Comparison of ENCODE assay signal across 1 cellular context in genomic region chr19:39412100-39412866, GRCh38.
TF ChIP-seq lines count a peak whose summit lies in the region.

A gene with protein sequence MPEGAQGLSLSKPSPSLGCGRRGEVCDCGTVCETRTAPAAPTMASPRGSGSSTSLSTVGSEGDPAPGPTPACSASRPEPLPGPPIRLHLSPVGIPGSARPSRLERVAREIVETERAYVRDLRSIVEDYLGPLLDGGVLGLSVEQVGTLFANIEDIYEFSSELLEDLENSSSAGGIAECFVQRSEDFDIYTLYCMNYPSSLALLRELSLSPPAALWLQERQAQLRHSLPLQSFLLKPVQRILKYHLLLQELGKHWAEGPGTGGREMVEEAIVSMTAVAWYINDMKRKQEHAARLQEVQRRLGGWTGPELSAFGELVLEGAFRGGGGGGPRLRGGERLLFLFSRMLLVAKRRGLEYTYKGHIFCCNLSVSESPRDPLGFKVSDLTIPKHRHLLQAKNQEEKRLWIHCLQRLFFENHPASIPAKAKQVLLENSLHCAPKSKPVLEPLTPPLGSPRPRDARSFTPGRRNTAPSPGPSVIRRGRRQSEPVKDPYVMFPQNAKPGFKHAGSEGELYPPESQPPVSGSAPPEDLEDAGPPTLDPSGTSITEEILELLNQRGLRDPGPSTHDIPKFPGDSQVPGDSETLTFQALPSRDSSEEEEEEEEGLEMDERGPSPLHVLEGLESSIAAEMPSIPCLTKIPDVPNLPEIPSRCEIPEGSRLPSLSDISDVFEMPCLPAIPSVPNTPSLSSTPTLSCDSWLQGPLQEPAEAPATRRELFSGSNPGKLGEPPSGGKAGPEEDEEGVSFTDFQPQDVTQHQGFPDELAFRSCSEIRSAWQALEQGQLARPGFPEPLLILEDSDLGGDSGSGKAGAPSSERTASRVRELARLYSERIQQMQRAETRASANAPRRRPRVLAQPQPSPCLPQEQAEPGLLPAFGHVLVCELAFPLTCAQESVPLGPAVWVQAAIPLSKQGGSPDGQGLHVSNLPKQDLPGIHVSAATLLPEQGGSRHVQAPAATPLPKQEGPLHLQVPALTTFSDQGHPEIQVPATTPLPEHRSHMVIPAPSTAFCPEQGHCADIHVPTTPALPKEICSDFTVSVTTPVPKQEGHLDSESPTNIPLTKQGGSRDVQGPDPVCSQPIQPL (N-terminal part only) (plus strand): TSS chr19:39412669. CDS start chr19:39414087, 1,418 bp downstream.

TF ChIP-seq in HepG2, 621 proteins besides CTCF, POLR2A, EP300 and RAD21 (continued from another document and continues in another):
- peak; percentile 47 for TF ChIP-seq ZBTB33 (CRISPR knock-in tag; IDR thresholded peaks at IDR 0.05)
- no peak for TF ChIP-seq ZNF292 (CRISPR knock-in tag; IDR thresholded peaks at IDR 0.05; ENCODE audit: borderline replicate concordance, low read depth)
- peak; percentile 42 for TF ChIP-seq SKI (IDR thresholded peaks at IDR 0.05; ENCODE audit: partially characterized antibody)
- peak; percentile 50; the same call in 1 of the 2 replicates for TF ChIP-seq MEF2D (CRISPR knock-in tag; IDR thresholded peaks at IDR 0.05)
- 0 out of 2 replicates have a peak, but pooled peaks have one; percentile 17 for TF ChIP-seq ZNF543 (CRISPR knock-in tag; IDR thresholded peaks at IDR 0.05)
- TF ChIP-seq, protein P1, sequence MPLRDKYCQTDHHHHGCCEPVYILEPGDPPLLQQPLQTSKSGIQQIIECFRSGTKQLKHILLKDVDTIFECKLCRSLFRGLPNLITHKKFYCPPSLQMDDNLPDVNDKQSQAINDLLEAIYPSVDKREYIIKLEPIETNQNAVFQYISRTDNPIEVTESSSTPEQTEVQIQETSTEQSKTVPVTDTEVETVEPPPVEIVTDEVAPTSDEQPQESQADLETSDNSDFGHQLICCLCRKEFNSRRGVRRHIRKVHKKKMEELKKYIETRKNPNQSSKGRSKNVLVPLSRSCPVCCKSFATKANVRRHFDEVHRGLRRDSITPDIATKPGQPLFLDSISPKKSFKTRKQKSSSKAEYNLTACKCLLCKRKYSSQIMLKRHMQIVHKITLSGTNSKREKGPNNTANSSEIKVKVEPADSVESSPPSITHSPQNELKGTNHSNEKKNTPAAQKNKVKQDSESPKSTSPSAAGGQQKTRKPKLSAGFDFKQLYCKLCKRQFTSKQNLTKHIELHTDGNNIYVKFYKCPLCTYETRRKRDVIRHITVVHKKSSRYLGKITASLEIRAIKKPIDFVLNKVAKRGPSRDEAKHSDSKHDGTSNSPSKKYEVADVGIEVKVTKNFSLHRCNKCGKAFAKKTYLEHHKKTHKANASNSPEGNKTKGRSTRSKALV (CRISPR knock-in tag; IDR thresholded peaks at IDR 0.05) = 0 out of 2 replicates have a peak, but pooled peaks have one; percentile 18
- TF ChIP-seq DMAP1 (CRISPR knock-in tag; IDR thresholded peaks at IDR 0.05) = peak; percentile 29; the same call in 1 of the 2 replicates
- TF ChIP-seq ZNF572 (CRISPR knock-in tag; IDR thresholded peaks at IDR 0.05) = no peak
- 0 out of 2 replicates have a peak, but pooled peaks have one; percentile 35 for TF ChIP-seq IRX3 (CRISPR knock-in tag; IDR thresholded peaks at IDR 0.05; ENCODE audit: borderline replicate concordance, low read depth)
- TF ChIP-seq FIP1L1 (IDR thresholded peaks at IDR 0.05; ENCODE audit: borderline replicate concordance, insufficient read depth, low read depth, low read length) = no peak
- TF ChIP-seq CENPBD1 (CRISPR knock-in tag; IDR thresholded peaks at IDR 0.05; ENCODE audit: borderline replicate concordance, low read depth) = no peak
- no peak for TF ChIP-seq TERF1 (CRISPR knock-in tag; IDR thresholded peaks at IDR 0.05)
- peak; percentile 77 for TF ChIP-seq ZKSCAN1 (IDR thresholded peaks at IDR 0.05; ENCODE audit: low read length)
- TF ChIP-seq, protein P2, sequence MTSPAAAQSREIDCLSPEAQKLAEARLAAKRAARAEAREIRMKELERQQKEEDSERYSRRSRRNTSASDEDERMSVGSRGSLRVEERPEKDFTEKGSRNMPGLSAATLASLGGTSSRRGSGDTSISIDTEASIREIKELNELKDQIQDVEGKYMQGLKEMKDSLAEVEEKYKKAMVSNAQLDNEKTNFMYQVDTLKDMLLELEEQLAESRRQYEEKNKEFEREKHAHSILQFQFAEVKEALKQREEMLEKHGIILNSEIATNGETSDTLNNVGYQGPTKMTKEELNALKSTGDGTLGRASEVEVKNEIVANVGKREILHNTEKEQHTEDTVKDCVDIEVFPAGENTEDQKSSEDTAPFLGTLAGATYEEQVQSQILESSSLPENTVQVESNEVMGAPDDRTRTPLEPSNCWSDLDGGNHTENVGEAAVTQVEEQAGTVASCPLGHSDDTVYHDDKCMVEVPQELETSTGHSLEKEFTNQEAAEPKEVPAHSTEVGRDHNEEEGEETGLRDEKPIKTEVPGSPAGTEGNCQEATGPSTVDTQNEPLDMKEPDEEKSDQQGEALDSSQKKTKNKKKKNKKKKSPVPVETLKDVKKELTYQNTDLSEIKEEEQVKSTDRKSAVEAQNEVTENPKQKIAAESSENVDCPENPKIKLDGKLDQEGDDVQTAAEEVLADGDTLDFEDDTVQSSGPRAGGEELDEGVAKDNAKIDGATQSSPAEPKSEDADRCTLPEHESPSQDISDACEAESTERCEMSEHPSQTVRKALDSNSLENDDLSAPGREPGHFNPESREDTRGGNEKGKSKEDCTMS (CRISPR knock-in tag; conservative IDR thresholded peaks at IDR 0.05) = no peak
- TF ChIP-seq KDM5B (CRISPR knock-in tag; IDR thresholded peaks at IDR 0.05; ENCODE audit: borderline replicate concordance) = peak; percentile 58; the same call in 1 of the 2 replicates
- TF ChIP-seq REL (CRISPR knock-in tag; conservative IDR thresholded peaks at IDR 0.05) = no peak
- no peak for TF ChIP-seq SMARCC2 (IDR thresholded peaks at IDR 0.05)
- TF ChIP-seq ZNF138 (CRISPR knock-in tag; IDR thresholded peaks at IDR 0.05; ENCODE audit: low read depth) = no peak
- TF ChIP-seq, protein P3, sequence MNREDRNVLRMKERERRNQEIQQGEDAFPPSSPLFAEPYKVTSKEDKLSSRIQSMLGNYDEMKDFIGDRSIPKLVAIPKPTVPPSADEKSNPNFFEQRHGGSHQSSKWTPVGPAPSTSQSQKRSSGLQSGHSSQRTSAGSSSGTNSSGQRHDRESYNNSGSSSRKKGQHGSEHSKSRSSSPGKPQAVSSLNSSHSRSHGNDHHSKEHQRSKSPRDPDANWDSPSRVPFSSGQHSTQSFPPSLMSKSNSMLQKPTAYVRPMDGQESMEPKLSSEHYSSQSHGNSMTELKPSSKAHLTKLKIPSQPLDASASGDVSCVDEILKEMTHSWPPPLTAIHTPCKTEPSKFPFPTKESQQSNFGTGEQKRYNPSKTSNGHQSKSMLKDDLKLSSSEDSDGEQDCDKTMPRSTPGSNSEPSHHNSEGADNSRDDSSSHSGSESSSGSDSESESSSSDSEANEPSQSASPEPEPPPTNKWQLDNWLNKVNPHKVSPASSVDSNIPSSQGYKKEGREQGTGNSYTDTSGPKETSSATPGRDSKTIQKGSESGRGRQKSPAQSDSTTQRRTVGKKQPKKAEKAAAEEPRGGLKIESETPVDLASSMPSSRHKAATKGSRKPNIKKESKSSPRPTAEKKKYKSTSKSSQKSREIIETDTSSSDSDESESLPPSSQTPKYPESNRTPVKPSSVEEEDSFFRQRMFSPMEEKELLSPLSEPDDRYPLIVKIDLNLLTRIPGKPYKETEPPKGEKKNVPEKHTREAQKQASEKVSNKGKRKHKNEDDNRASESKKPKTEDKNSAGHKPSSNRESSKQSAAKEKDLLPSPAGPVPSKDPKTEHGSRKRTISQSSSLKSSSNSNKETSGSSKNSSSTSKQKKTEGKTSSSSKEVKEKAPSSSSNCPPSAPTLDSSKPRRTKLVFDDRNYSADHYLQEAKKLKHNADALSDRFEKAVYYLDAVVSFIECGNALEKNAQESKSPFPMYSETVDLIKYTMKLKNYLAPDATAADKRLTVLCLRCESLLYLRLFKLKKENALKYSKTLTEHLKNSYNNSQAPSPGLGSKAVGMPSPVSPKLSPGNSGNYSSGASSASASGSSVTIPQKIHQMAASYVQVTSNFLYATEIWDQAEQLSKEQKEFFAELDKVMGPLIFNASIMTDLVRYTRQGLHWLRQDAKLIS (CRISPR knock-in tag; IDR thresholded peaks at IDR 0.05) = no peak
- TF ChIP-seq ZFP82 (CRISPR knock-in tag; IDR thresholded peaks at IDR 0.05; ENCODE audit: borderline replicate concordance) = peak; percentile 25; the same call in 1 of the 2 replicates
- TF ChIP-seq MAF1 (CRISPR knock-in tag; IDR thresholded peaks at IDR 0.05; ENCODE audit: borderline replicate concordance) = peak; percentile 88; the same call in 1 of the 2 replicates
- TF ChIP-seq IKZF1 (IDR thresholded peaks at IDR 0.05) = no peak
- peak; percentile 2; the same call in 1 of the 2 replicates for TF ChIP-seq NFKBIZ (CRISPR knock-in tag; IDR thresholded peaks at IDR 0.05)
- TF ChIP-seq ZNF772 (CRISPR knock-in tag; IDR thresholded peaks at IDR 0.05) = no peak
- 0 out of 2 replicates have a peak, but pooled peaks have one; percentile 33 for TF ChIP-seq SP2 (CRISPR knock-in tag; IDR thresholded peaks at IDR 0.05)
- no peak for TF ChIP-seq IKZF4 (CRISPR knock-in tag; IDR thresholded peaks at IDR 0.05; ENCODE audit: borderline replicate concordance, low read depth, not compliant biosample characterization)
- TF ChIP-seq SIX4 (CRISPR knock-in tag; IDR thresholded peaks at IDR 0.05) = no peak
- peak; percentile 98 for TF ChIP-seq GTF3A (CRISPR knock-in tag; conservative IDR thresholded peaks at IDR 0.05)
- TF ChIP-seq ZNF180 (CRISPR knock-in tag; IDR thresholded peaks at IDR 0.05; ENCODE audit: borderline replicate concordance, low read depth) = no peak
- TF ChIP-seq, protein P4, sequence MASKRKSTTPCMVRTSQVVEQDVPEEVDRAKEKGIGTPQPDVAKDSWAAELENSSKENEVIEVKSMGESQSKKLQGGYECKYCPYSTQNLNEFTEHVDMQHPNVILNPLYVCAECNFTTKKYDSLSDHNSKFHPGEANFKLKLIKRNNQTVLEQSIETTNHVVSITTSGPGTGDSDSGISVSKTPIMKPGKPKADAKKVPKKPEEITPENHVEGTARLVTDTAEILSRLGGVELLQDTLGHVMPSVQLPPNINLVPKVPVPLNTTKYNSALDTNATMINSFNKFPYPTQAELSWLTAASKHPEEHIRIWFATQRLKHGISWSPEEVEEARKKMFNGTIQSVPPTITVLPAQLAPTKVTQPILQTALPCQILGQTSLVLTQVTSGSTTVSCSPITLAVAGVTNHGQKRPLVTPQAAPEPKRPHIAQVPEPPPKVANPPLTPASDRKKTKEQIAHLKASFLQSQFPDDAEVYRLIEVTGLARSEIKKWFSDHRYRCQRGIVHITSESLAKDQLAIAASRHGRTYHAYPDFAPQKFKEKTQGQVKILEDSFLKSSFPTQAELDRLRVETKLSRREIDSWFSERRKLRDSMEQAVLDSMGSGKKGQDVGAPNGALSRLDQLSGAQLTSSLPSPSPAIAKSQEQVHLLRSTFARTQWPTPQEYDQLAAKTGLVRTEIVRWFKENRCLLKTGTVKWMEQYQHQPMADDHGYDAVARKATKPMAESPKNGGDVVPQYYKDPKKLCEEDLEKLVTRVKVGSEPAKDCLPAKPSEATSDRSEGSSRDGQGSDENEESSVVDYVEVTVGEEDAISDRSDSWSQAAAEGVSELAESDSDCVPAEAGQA (IDR thresholded peaks at IDR 0.05; ENCODE audit: low read depth) = no peak
- TF ChIP-seq, protein P4 (CRISPR knock-in tag; IDR thresholded peaks at IDR 0.05; ENCODE audit: borderline replicate concordance) = no peak
- TF ChIP-seq TOPORS (CRISPR knock-in tag; IDR thresholded peaks at IDR 0.05) = no peak
- TF ChIP-seq FOXC1 (CRISPR knock-in tag; IDR thresholded peaks at IDR 0.05; ENCODE audit: borderline replicate concordance) = no peak
- TF ChIP-seq ZNF282 (IDR thresholded peaks at IDR 0.05; ENCODE audit: partially characterized antibody) = no peak
- TF ChIP-seq FOXA1 (IDR thresholded peaks at IDR 0.05) = no peak
- no peak for TF ChIP-seq FOXA1 (CRISPR knock-in tag; IDR thresholded peaks at IDR 0.05)
